ENCODE assay signal across 1 cellular context in the genomic region with DNA sequence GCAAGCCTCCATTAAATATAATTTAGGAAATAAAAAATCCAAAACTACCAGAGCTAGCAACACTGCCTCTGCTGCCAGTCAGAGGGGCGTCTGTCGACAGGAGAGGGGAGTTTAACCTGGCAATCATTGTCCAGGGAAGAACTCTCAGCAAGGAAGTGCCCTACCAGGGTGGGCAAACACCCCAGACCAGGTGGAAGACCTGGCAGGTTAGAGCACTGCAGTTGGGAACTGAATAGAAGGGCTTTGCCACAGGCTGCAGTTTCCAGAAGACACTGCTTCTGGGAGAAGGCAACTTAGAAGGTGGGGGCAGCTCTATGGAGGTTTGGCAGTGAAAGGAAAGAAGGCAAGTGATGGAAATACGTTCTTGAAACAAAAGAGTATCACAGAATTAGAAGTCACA.
TF ChIP-seq lines count a peak whose summit lies in the region.

No MANE protein-coding gene starts in this region.

TF ChIP-seq in WTC11, 78 proteins besides CTCF, POLR2A, EP300 and RAD21:
- TF ChIP-seq, protein P1, sequence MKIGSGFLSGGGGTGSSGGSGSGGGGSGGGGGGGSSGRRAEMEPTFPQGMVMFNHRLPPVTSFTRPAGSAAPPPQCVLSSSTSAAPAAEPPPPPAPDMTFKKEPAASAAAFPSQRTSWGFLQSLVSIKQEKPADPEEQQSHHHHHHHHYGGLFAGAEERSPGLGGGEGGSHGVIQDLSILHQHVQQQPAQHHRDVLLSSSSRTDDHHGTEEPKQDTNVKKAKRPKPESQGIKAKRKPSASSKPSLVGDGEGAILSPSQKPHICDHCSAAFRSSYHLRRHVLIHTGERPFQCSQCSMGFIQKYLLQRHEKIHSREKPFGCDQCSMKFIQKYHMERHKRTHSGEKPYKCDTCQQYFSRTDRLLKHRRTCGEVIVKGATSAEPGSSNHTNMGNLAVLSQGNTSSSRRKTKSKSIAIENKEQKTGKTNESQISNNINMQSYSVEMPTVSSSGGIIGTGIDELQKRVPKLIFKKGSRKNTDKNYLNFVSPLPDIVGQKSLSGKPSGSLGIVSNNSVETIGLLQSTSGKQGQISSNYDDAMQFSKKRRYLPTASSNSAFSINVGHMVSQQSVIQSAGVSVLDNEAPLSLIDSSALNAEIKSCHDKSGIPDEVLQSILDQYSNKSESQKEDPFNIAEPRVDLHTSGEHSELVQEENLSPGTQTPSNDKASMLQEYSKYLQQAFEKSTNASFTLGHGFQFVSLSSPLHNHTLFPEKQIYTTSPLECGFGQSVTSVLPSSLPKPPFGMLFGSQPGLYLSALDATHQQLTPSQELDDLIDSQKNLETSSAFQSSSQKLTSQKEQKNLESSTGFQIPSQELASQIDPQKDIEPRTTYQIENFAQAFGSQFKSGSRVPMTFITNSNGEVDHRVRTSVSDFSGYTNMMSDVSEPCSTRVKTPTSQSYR (CRISPR knock-in tag; IDR thresholded peaks at IDR 0.05) = no peak
- TF ChIP-seq ZNF121 (CRISPR knock-in tag; IDR thresholded peaks at IDR 0.05) (no peak), ATF1 (CRISPR knock-in tag; IDR thresholded peaks at IDR 0.05) (no peak), NR3C1 (CRISPR knock-in tag; conservative IDR thresholded peaks at IDR 0.05; ENCODE audit: low read depth) (no peak)
- TF ChIP-seq, protein P2, sequence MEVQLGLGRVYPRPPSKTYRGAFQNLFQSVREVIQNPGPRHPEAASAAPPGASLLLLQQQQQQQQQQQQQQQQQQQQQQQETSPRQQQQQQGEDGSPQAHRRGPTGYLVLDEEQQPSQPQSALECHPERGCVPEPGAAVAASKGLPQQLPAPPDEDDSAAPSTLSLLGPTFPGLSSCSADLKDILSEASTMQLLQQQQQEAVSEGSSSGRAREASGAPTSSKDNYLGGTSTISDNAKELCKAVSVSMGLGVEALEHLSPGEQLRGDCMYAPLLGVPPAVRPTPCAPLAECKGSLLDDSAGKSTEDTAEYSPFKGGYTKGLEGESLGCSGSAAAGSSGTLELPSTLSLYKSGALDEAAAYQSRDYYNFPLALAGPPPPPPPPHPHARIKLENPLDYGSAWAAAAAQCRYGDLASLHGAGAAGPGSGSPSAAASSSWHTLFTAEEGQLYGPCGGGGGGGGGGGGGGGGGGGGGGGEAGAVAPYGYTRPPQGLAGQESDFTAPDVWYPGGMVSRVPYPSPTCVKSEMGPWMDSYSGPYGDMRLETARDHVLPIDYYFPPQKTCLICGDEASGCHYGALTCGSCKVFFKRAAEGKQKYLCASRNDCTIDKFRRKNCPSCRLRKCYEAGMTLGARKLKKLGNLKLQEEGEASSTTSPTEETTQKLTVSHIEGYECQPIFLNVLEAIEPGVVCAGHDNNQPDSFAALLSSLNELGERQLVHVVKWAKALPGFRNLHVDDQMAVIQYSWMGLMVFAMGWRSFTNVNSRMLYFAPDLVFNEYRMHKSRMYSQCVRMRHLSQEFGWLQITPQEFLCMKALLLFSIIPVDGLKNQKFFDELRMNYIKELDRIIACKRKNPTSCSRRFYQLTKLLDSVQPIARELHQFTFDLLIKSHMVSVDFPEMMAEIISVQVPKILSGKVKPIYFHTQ (CRISPR knock-in tag; IDR thresholded peaks at IDR 0.05) = no peak
